In genomic region chr4:83503974-83504373, GRCh38 we compare ENCODE assay signal across 19 cellular contexts. TPM values are rescaled to one million over a fixed set of nuclear protein-coding genes. Genes with fewer than 3 reads are reported as not detected.
DNase-seq lines count a peak whose midpoint lies in the region; ATAC-seq and TF ChIP-seq lines count a peak whose summit lies in the region.
"Had no signal": no experiment of that assay in that cellular context is flagged by ENCODE, and none has a peak within 500 bp of the region (broad histone marks: within the 10 kb centered on the region; RNA-seq: fewer than 3 reads in every experiment).

No MANE protein-coding gene starts in this region.

- POLR2A ChIA-PET in activated naive CD8-positive, alpha-beta T cell treated with anti-CD3 and anti-CD28 coated beads, Interleukin-2, amount 10 ng/mL, durations not matched to agents 7 days and 5 days (lab: Charles Lee), result no interaction called here

- H3K27ac ChIP-seq in SU-DHL-6 (ENCODE audit: low read depth, low read length), result no peak overlapping the region
- H3K27ac ChIP-seq: adrenal gland, RWPE1, uterus had no signal

- no peaks in the 10 kb centered on the region for H3K9me3 Mint-ChIP-seq in activated naive CD8-positive, alpha-beta T cell treated with anti-CD3 and anti-CD28 coated beads, Interleukin-2, amount 10 ng/mL, durations not matched to agents 7 days and 5 days
- H3K9me3 Mint-ChIP-seq in Calu3 (ENCODE audit: low read depth, unreplicated experiment), result no peaks in the 10 kb centered on the region

- H3K4me3 ChIP-seq in SU-DHL-6 (ENCODE audit: insufficient read depth, low read length, poor library complexity, severe bottlenecking) (no peak overlapping the region), H7 (ENCODE audit: insufficient read depth, low read depth, low read length) (no peak overlapping the region)
- H3K4me3 ChIP-seq: adrenal gland, uterus had no signal

- no peak overlapping the region for H3K4me3 Mint-ChIP-seq in activated naive CD8-positive, alpha-beta T cell treated with anti-CD3 and anti-CD28 coated beads, Interleukin-2, amount 10 ng/mL, durations not matched to agents 7 days and 5 days
- H3K4me3 Mint-ChIP-seq in Calu3 (ENCODE audit: low read depth, unreplicated experiment), result no peak overlapping the region

- H3K27me3 ChIP-seq in SU-DHL-6 (ENCODE audit: low read length), result no peaks in the 10 kb centered on the region
- H3K27me3 ChIP-seq in H7 (ENCODE audit: control insufficient read depth, insufficient read depth, low read length), result no peaks in the 10 kb centered on the region
- H3K27me3 ChIP-seq: adrenal gland, BE2C, uterus had no signal

- no peaks in the 10 kb centered on the region for H3K79me2 ChIP-seq in SU-DHL-6 (ENCODE audit: insufficient read depth, low read length)

- H3K9me3 ChIP-seq in SU-DHL-6 (ENCODE audit: insufficient read depth, low read length), result no peaks in the 10 kb centered on the region
- H3K9me3 ChIP-seq: adrenal gland, BE2C, uterus had no signal

- peak overlapping the region; percentile 60 for H3K27ac Mint-ChIP-seq in activated naive CD8-positive, alpha-beta T cell treated with anti-CD3 and anti-CD28 coated beads, Interleukin-2, amount 10 ng/mL, durations not matched to agents 7 days and 5 days
- H3K27ac Mint-ChIP-seq in Calu3 (ENCODE audit: unreplicated experiment), result no peak overlapping the region

- peak; percentile 81 for ATAC-seq in activated naive CD8-positive, alpha-beta T cell treated with anti-CD3 and anti-CD28 coated beads, Interleukin-2, amount 10 ng/mL, durations not matched to agents 7 days and 5 days (ENCODE audit: low read depth)
- ATAC-seq: esophagus mucosa, left lobe of liver had no signal

- H3K4me2 ChIP-seq in SU-DHL-6 (ENCODE audit: low read depth, low read length, poor library complexity, severe bottlenecking), result no peak overlapping the region

- peaks cover 2% of the 10 kb centered on the region for H3K27me3 Mint-ChIP-seq in activated naive CD8-positive, alpha-beta T cell treated with anti-CD3 and anti-CD28 coated beads, Interleukin-2, amount 10 ng/mL, durations not matched to agents 7 days and 5 days
- H3K27me3 Mint-ChIP-seq in Calu3 (ENCODE audit: unreplicated experiment), result no peaks in the 10 kb centered on the region

- no peaks in the 10 kb centered on the region for H3K36me3 ChIP-seq in SU-DHL-6 (ENCODE audit: low read length)
- H3K36me3 ChIP-seq in H7 (replicated peaks; ENCODE audit: control insufficient read depth, insufficient read depth, low read length), result no peaks in the 10 kb centered on the region
- H3K36me3 ChIP-seq: adrenal gland, BE2C, uterus had no signal

- no TSS peak for BruUV-seq in Calu3 (replicated peaks; lab: Mats Ljungman, UMichigan)

- H3F3A ChIP-seq in SU-DHL-6 (ENCODE audit: insufficient read depth), result no peaks in the 10 kb centered on the region

- H3K4me1 Mint-ChIP-seq in activated naive CD8-positive, alpha-beta T cell treated with anti-CD3 and anti-CD28 coated beads, Interleukin-2, amount 10 ng/mL, durations not matched to agents 7 days and 5 days, result peaks cover 8% of the 10 kb centered on the region
- H3K4me1 Mint-ChIP-seq in Calu3 (ENCODE audit: low read depth, unreplicated experiment), result no peaks in the 10 kb centered on the region

- H2AFZ ChIP-seq in SU-DHL-6 (ENCODE audit: low read depth, low read length, severe bottlenecking), result peak overlapping the region; percentile 39

- no peaks in the 10 kb centered on the region for H3K36me3 Mint-ChIP-seq in activated naive CD8-positive, alpha-beta T cell treated with anti-CD3 and anti-CD28 coated beads, Interleukin-2, amount 10 ng/mL, durations not matched to agents 7 days and 5 days
- H3K36me3 Mint-ChIP-seq in Calu3 (ENCODE audit: insufficient read depth, unreplicated experiment), result no peaks in the 10 kb centered on the region

- no peaks in the 10 kb centered on the region for H3K9me2 ChIP-seq in SU-DHL-6 (replicated peaks; ENCODE audit: insufficient read depth, low read length)

- intact Hi-C loops in Calu3 (cut with micrococcal nuclease; ENCODE audit: unreplicated experiment), result loop anchor here (10.0 kb wide), 1 partner anchor 461 kb away; no protein-coding TSS in a partner anchor

- CTCF ChIA-PET in Calu3 (lab: Charles Lee), result interaction anchor here (0.6 kb wide), 1 partner anchor 126 kb away, joined by 3 read pairs; no protein-coding TSS in a partner anchor

- H4K20me1 ChIP-seq in SU-DHL-6 (ENCODE audit: low read depth, low read length), result no peaks in the 10 kb centered on the region

- no peak overlapping the region for H3K9ac ChIP-seq in SU-DHL-6 (ENCODE audit: low read length)

- DNase-seq in stimulated activated CD4-positive, alpha-beta T cell treated with anti-CD3 and anti-CD28 coated beads, Interleukin-4, amount 100 ng/mL, for 1 hour, result peak; percentile 15
- no peak for DNase-seq in stimulated activated CD4-positive, alpha-beta T cell treated with anti-CD3 and anti-CD28 coated beads, Interleukin-2, amount 100 ng/mL, for 24 hours
- no peak for DNase-seq in activated naive CD8-positive, alpha-beta T cell treated with anti-CD3 and anti-CD28 coated beads, Interleukin-2, amount 10 ng/mL, durations not matched to agents 7 days and 5 days
- DNase-seq in retina (no peak), Calu3 (no peak), H7 (no peak)
- DNase-seq: adrenal gland; BE2C; DMS 273 treated with DMSO at 0.1 percent for 48 hours; GF-D8; Karpas-422; NCI-H1105 treated with DMSO at 0.1 percent for 48 hours; NCI-H510A; stimulated activated CD4-positive, alpha-beta T cell treated with anti-CD3 and anti-CD28 coated beads, Interleukin-15, amount 100 ng/mL, for 24 hours; uterus had no signal

- TF ChIP-seq CTCF in SU-DHL-6 (IDR thresholded peaks at IDR 0.05; ENCODE audit: insufficient read depth, low read length, poor library complexity, severe bottlenecking) (no peak), Calu3 (IDR thresholded peaks at IDR 0.05; ENCODE audit: unreplicated experiment) (no peak)

RNA-seq across cellular contexts. Expression of gene ABRAXAS1, which starts 19.1 kb away (rescaled TPM):
- 10 to 100 TPM; 20.1 to 21.7 TPM for total RNA-seq in activated naive CD8-positive, alpha-beta T cell treated with anti-CD3 and anti-CD28 coated beads, Interleukin-2, amount 10 ng/mL, durations not matched to agents 7 days and 5 days
- total RNA-seq in Calu3 (2022), result 3.0 and 4.2 TPM in 2 replicates
- 15.9 and 17.0 TPM in 2 replicates for total RNA-seq in H7 (2014; rRNA removed; shearing (Covaris generic))

RNA-seq across cellular contexts. Expression of gene GPAT3, which starts 31.9 kb away (rescaled TPM):
- 1 to 10 TPM; 3.1 to 3.4 TPM for total RNA-seq in activated naive CD8-positive, alpha-beta T cell treated with anti-CD3 and anti-CD28 coated beads, Interleukin-2, amount 10 ng/mL, durations not matched to agents 7 days and 5 days
- 4.4 and 4.7 TPM in 2 replicates for total RNA-seq in Calu3 (2022)
- 0.59 and 0.73 TPM in 2 replicates for total RNA-seq in H7 (2014; rRNA removed; shearing (Covaris generic))

RNA-seq across cellular contexts. Expression of gene MRPS18C, which starts 48.1 kb away (rescaled TPM):
- 10 to 100 TPM; 53.6 to 60.4 TPM for total RNA-seq in activated naive CD8-positive, alpha-beta T cell treated with anti-CD3 and anti-CD28 coated beads, Interleukin-2, amount 10 ng/mL, durations not matched to agents 7 days and 5 days
- total RNA-seq in Calu3 (2022), result 39.0 and 47.9 TPM in 2 replicates
- 31.0 and 42.0 TPM in 2 replicates for total RNA-seq in H7 (2014; rRNA removed; shearing (Covaris generic))

RNA-seq across cellular contexts. Expression of gene HELQ, which starts 48.4 kb away (rescaled TPM):
- total RNA-seq in activated naive CD8-positive, alpha-beta T cell treated with anti-CD3 and anti-CD28 coated beads, Interleukin-2, amount 10 ng/mL, durations not matched to agents 7 days and 5 days, result 10 to 100 TPM; 27.4 to 28.7 TPM
- total RNA-seq in Calu3 (2022), result 7.8 and 8.2 TPM in 2 replicates
- total RNA-seq in H7 (2014; rRNA removed; shearing (Covaris generic)), result 6.8 and 9.6 TPM in 2 replicates
